Comparison of ENCODE assay signal across 26 cellular contexts in the genomic region with DNA sequence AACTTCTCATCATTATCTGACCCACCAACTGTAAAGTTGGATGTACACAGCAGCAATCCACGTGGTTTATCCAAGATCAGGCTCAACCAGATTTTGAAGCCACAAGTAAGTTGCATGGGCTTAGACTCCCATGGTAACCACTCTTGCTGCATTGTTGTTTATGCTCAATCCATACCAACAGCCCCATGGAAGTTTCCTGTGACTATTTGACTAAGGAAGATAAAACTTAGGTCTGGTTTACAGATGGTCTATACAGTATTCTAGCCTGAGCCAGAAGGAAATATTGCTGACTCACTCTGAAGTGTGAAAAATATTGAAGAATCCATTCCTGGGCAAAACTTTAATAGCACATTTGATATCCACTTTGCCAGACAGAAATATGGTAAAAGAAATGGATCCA.
DNase-seq lines count a peak whose midpoint lies in the region; ATAC-seq and TF ChIP-seq lines count a peak whose summit lies in the region.
"Had no signal": no experiment of that assay in that cellular context is flagged by ENCODE, and none has a peak within 500 bp of the region (broad histone marks: within the 10 kb centered on the region; RNA-seq: fewer than 3 reads in every experiment).

No MANE protein-coding gene starts in this region.

- H3K9me3 ChIP-seq in Caco-2 = no peaks in the 10 kb centered on the region
- no peaks in the 10 kb centered on the region for H3K9me3 ChIP-seq in PC-3 (ENCODE audit: low read length)
- peaks cover 17% of the 10 kb centered on the region for H3K9me3 ChIP-seq in endodermal cell (ENCODE audit: control insufficient read depth, low read length)
- H3K9me3 ChIP-seq: mucosa of descending colon, prostate gland had no signal

- no peaks in the 10 kb centered on the region for H3K36me3 ChIP-seq in Caco-2 (ENCODE audit: control insufficient read depth, insufficient read depth, low read length)
- no peaks in the 10 kb centered on the region for H3K36me3 ChIP-seq in PC-3 (ENCODE audit: low read depth, low read length)
- no peaks in the 10 kb centered on the region for H3K36me3 ChIP-seq in endodermal cell (ENCODE audit: control insufficient read depth, insufficient read depth, low read length)
- H3K36me3 ChIP-seq: prostate gland had no signal

- ATAC-seq in PC-3 (no peak), HG03159 (IDR thresholded peaks at IDR 0.05; ENCODE audit: unreplicated experiment) (no peak), GM18861 (IDR thresholded peaks at IDR 0.05; ENCODE audit: unreplicated experiment) (no peak), GM19463 (IDR thresholded peaks at IDR 0.05; ENCODE audit: unreplicated experiment) (no peak)
- ATAC-seq: GM12878 had no signal

- POLR2A ChIA-PET in Caco-2 (lab: Charles Lee) (no interaction called here), PC-3 (lab: Charles Lee; ENCODE audit: unreplicated experiment) (no interaction called here)

- no peak overlapping the region for H3K4me2 ChIP-seq in PC-3 (ENCODE audit: low read length)

- BruUV-seq in Caco-2 (replicated peaks; lab: Mats Ljungman, UMichigan) (no TSS peak), PC-3 (replicated peaks; lab: Mats Ljungman, UMichigan) (no TSS peak)

- H3K4me3 Mint-ChIP-seq in Caco-2 (ENCODE audit: unreplicated experiment) (no peak overlapping the region), endodermal cell (no peak overlapping the region)
- H3K4me3 Mint-ChIP-seq: activated naive CD8-positive, alpha-beta T cell treated with anti-CD3 and anti-CD28 coated beads for 36 hours; H9; neural crest cell had no signal

- no peaks in the 10 kb centered on the region for H3K27me3 ChIP-seq in Caco-2 (replicated peaks; ENCODE audit: control insufficient read depth, insufficient read depth, low read length)
- H3K27me3 ChIP-seq in PC-3 (ENCODE audit: low read length) = no peaks in the 10 kb centered on the region
- H3K27me3 ChIP-seq in endodermal cell (ENCODE audit: control insufficient read depth, insufficient read depth, low read length, poor library complexity, severe bottlenecking) = no peaks in the 10 kb centered on the region

- H3K27ac Mint-ChIP-seq in Caco-2 (ENCODE audit: unreplicated experiment) (peak overlapping the region; percentile 80), endodermal cell (no peak overlapping the region)
- H3K27ac Mint-ChIP-seq: activated naive CD8-positive, alpha-beta T cell treated with anti-CD3 and anti-CD28 coated beads for 36 hours; H9 had no signal

- CTCF ChIA-PET in Caco-2 (lab: Charles Lee) = no interaction called here
- CTCF ChIA-PET in PC-3 (lab: Charles Lee) = no interaction called here

- H3F3A ChIP-seq in PC-3 (ENCODE audit: low read length, unreplicated experiment) = no peaks in the 10 kb centered on the region

- H3K9me3 Mint-ChIP-seq in Caco-2 (ENCODE audit: unreplicated experiment) (peaks cover 10% of the 10 kb centered on the region), endodermal cell (peaks cover 7% of the 10 kb centered on the region)
- H3K9me3 Mint-ChIP-seq: activated naive CD8-positive, alpha-beta T cell treated with anti-CD3 and anti-CD28 coated beads for 36 hours; H9 had no signal

- H3K9me2 ChIP-seq in PC-3 (replicated peaks; ENCODE audit: low read length) = no peaks in the 10 kb centered on the region

- H3K36me3 Mint-ChIP-seq in Caco-2 (ENCODE audit: insufficient read depth, unreplicated experiment) (no peaks in the 10 kb centered on the region), endodermal cell (ENCODE audit: low read depth) (no peaks in the 10 kb centered on the region)
- H3K36me3 Mint-ChIP-seq: activated naive CD8-positive, alpha-beta T cell treated with anti-CD3 and anti-CD28 coated beads for 36 hours had no signal

- no peaks in the 10 kb centered on the region for H4K20me1 ChIP-seq in PC-3 (ENCODE audit: low read length)

- TF ChIP-seq CTCF in Caco-2 (IDR thresholded peaks at IDR 0.05; ENCODE audit: insufficient read depth in 1 of 2, low read depth in 1 of 2, low read length in 1 of 2, severe bottlenecking in 1 of 2, unreplicated experiment in 1 of 2) = no peak
- TF ChIP-seq CTCF in PC-3 (conservative IDR thresholded peaks at IDR 0.05; ENCODE audit: low read depth, low read length) = no peak
- TF ChIP-seq CTCF in endodermal cell (conservative IDR thresholded peaks at IDR 0.05) = no peak

- peaks cover 27% of the 10 kb centered on the region for H3K4me1 Mint-ChIP-seq in Caco-2 (ENCODE audit: low read depth, unreplicated experiment)
- H3K4me1 Mint-ChIP-seq in endodermal cell = peaks cover 7% of the 10 kb centered on the region
- H3K4me1 Mint-ChIP-seq: H9, neural crest cell had no signal

- H3K9ac ChIP-seq in PC-3 (ENCODE audit: low read length) (no peak overlapping the region), endodermal cell (ENCODE audit: extremely low read depth, low read length, poor library complexity, severe bottlenecking) (no peak overlapping the region)

- H3K4me1 ChIP-seq in Caco-2 = peaks cover 38% of the 10 kb centered on the region
- H3K4me1 ChIP-seq in PC-3 (ENCODE audit: insufficient read depth, low read length) = peaks cover 18% of the 10 kb centered on the region; the same call in 1 of the 2 replicates
- H3K4me1 ChIP-seq in endodermal cell (ENCODE audit: control insufficient read depth, insufficient read depth, low read length) = peaks cover 5% of the 10 kb centered on the region
- H3K4me1 ChIP-seq: prostate gland had no signal

- H3K27me3 Mint-ChIP-seq in Caco-2 (ENCODE audit: insufficient read depth, unreplicated experiment) = no peaks in the 10 kb centered on the region
- H3K27me3 Mint-ChIP-seq in endodermal cell (ENCODE audit: insufficient read depth) = no peaks in the 10 kb centered on the region
- H3K27me3 Mint-ChIP-seq: activated naive CD8-positive, alpha-beta T cell treated with anti-CD3 and anti-CD28 coated beads for 36 hours had no signal

- H3K4me3 ChIP-seq in Caco-2 (ENCODE audit: low read depth, low read length) = no peak overlapping the region
- no peak overlapping the region for H3K4me3 ChIP-seq in PC-3 (ENCODE audit: low read length)
- peak overlapping the region; percentile 58 for H3K4me3 ChIP-seq in endodermal cell (ENCODE audit: low read length)
- H3K4me3 ChIP-seq: GM12878, mucosa of descending colon, prostate gland, skin epidermis had no signal

- no peak overlapping the region for H2AFZ ChIP-seq in PC-3 (ENCODE audit: low read length)

- WGBS in endodermal cell (ENCODE audit: insufficient coverage in 1 of 2, insufficient read length in 1 of 2), 2 experiments = 96 to 100% methylated on average over 1 of the region's 1 CpG

- no peaks in the 10 kb centered on the region for H3K79me2 ChIP-seq in PC-3 (ENCODE audit: low read length)

- H3K27ac ChIP-seq in PC-3 (ENCODE audit: low read length) (no peak overlapping the region), endodermal cell (ENCODE audit: low read depth, low read length) (no peak overlapping the region)
- H3K27ac ChIP-seq: prostate gland had no signal

- DNase-seq in Caco-2 (no peak), PC-3 (peak; percentile 16), endodermal cell (no peak), lung microvascular endothelial cell (ENCODE audit: low read depth in 2 of 2) (peak; percentile 3 to 76), mesenteric fat pad (ENCODE audit: low spot score) (no peak)
- DNase-seq: ACHN; activated CD4-positive, CD25-positive, alpha-beta regulatory T cell; activated CD8-positive, alpha-beta memory T cell treated with anti-CD3 and anti-CD28 coated beads for 24 hours; activated naive CD8-positive, alpha-beta T cell treated with anti-CD3 and anti-CD28 coated beads for 36 hours; activated T-cell treated with anti-CD3 and anti-CD28 coated beads, Interleukin-2, amount 50 U/mL, for 48 hours; DMS 273 treated with DMSO at 0.1 percent for 48 hours; H9; mucosa of descending colon; NCI-H1092 treated with DMSO at 0.1 percent for 48 hours; NCI-H2107; NCI-H510A treated with DMSO at 0.1 percent for 48 hours; NK-92 treated with Interleukin-12 subunit alpha and Interleukin-12 subunit beta, amount 100 ng/mL, for 24 hours; stimulated activated naive CD4-positive, alpha-beta T cell; T-helper 9 cell had no signal

- intact Hi-C loops in Caco-2 (cut with micrococcal nuclease; ENCODE audit: unreplicated experiment) (loop anchor here (1.0 to 5.0 kb wide), 4 partner anchors 11 to 81 kb away; no protein-coding TSS in a partner anchor), PC-3 (cut with micrococcal nuclease) (loop anchor here (10.0 kb wide), 2 partner anchors 135 to 595 kb away; no protein-coding TSS in a partner anchor)

Comparison
In these comparisons a context has a peak if more than half of its experiments do, and no peak if none do; other contexts are left out.
1. DNase-seq: peak in PC-3 (single experiment) and lung microvascular endothelial cell (2 of 2); none in Caco-2 (0 of 2), endodermal cell (single experiment) and mesenteric fat pad (single experiment).